17 cellular contexts compared by ENCODE assay signal in genomic region chr11:27945323-27945722, GRCh38.
"Had no signal": no experiment of that assay in that cellular context is flagged by ENCODE, and none has a peak within 500 bp of the region (broad histone marks: within the 10 kb centered on the region; RNA-seq: fewer than 3 reads in every experiment).

No MANE protein-coding gene starts in this region.

- H3K4me3 Mint-ChIP-seq: naive thymus-derived CD8-positive, alpha-beta T cell; stimulated activated naive B cell treated with anti-CD40 and anti-IgM and Interleukin-4, amounts not matched to agents 10 μg/mL and 1 μg/mL and 100 μg/mL, for 72 hours; stimulated activated naive CD8-positive, alpha-beta T cell treated with anti-CD3 and anti-CD28 coated beads, Interleukin-15, amount 100 ng/mL, for 72 hours had no signal

- H3K27ac Mint-ChIP-seq: naive thymus-derived CD8-positive, alpha-beta T cell; stimulated activated naive B cell treated with anti-CD40 and anti-IgM and Interleukin-4, amounts not matched to agents 10 μg/mL and 1 μg/mL and 100 μg/mL, for 72 hours; stimulated activated naive CD8-positive, alpha-beta T cell treated with anti-CD3 and anti-CD28 coated beads, Interleukin-15, amount 100 ng/mL, for 72 hours had no signal

- DNase-seq: dorsolateral prefrontal cortex; effector CD8-positive, alpha-beta T cell; foreskin melanocyte; heart left ventricle; hippocampal formation; mammary epithelial cell; naive thymus-derived CD8-positive, alpha-beta T cell; posterior cingulate gyrus; stimulated activated CD4-positive, alpha-beta T cell treated with anti-CD3 and anti-CD28 coated beads, Interleukin-2, amount 100 ng/mL, for 24 hours; stimulated activated CD4-positive, alpha-beta T cell treated with anti-CD3 and anti-CD28 coated beads, Interleukin-4, amount 100 ng/mL, for 4 hours; stimulated activated naive B cell treated with anti-CD40 and anti-IgM and Interleukin-4, amounts not matched to agents 10 μg/mL and 1 μg/mL and 100 μg/mL, for 72 hours; stimulated activated naive CD8-positive, alpha-beta T cell treated with anti-CD3 and anti-CD28 coated beads, Interleukin-15, amount 100 ng/mL, for 72 hours; testis had no signal

- H3K27ac ChIP-seq: coronary artery, dorsolateral prefrontal cortex, heart left ventricle, neutrophil, testis, tibial nerve had no signal

- H3K4me1 ChIP-seq: heart left ventricle, testis, tibial nerve had no signal

- H3K27me3 Mint-ChIP-seq: stimulated activated naive B cell treated with anti-CD40 and anti-IgM and Interleukin-4, amounts not matched to agents 10 μg/mL and 1 μg/mL and 100 μg/mL, for 72 hours; stimulated activated naive CD8-positive, alpha-beta T cell treated with anti-CD3 and anti-CD28 coated beads, Interleukin-15, amount 100 ng/mL, for 72 hours had no signal

- H3K27me3 ChIP-seq: dorsolateral prefrontal cortex, heart left ventricle, neutrophil, testis, tibial nerve had no signal

- ATAC-seq: heart left ventricle; naive thymus-derived CD8-positive, alpha-beta T cell; sciatic nerve; stimulated activated naive B cell treated with anti-CD40 and anti-IgM and Interleukin-4, amounts not matched to agents 10 μg/mL and 1 μg/mL and 100 μg/mL, for 72 hours; stimulated activated naive CD8-positive, alpha-beta T cell treated with anti-CD3 and anti-CD28 coated beads, Interleukin-15, amount 100 ng/mL, for 72 hours had no signal

- H3K4me1 Mint-ChIP-seq: naive thymus-derived CD8-positive, alpha-beta T cell; stimulated activated naive B cell treated with anti-CD40 and anti-IgM and Interleukin-4, amounts not matched to agents 10 μg/mL and 1 μg/mL and 100 μg/mL, for 72 hours; stimulated activated naive CD8-positive, alpha-beta T cell treated with anti-CD3 and anti-CD28 coated beads, Interleukin-15, amount 100 ng/mL, for 72 hours had no signal

- H3K9me3 Mint-ChIP-seq: stimulated activated naive CD8-positive, alpha-beta T cell treated with anti-CD3 and anti-CD28 coated beads, Interleukin-15, amount 100 ng/mL, for 72 hours had no signal

- H3K9me3 ChIP-seq: heart left ventricle, neutrophil, testis, tibial nerve had no signal

- H3K36me3 Mint-ChIP-seq: naive thymus-derived CD8-positive, alpha-beta T cell; stimulated activated naive B cell treated with anti-CD40 and anti-IgM and Interleukin-4, amounts not matched to agents 10 μg/mL and 1 μg/mL and 100 μg/mL, for 72 hours had no signal
